In genomic region chr13:111390522-111391270, GRCh38 we compare ENCODE assay signal across 18 cellular contexts.
"Had no signal": no experiment of that assay in that cellular context is flagged by ENCODE, and none has a peak within 500 bp of the region (broad histone marks: within the 10 kb centered on the region; RNA-seq: fewer than 3 reads in every experiment).

No MANE protein-coding gene starts in this region.

- H3K27me3 Mint-ChIP-seq: progenitor cell of endocrine pancreas had no signal

- H3K27ac Mint-ChIP-seq: activated naive CD4-positive, alpha-beta T cell treated with anti-CD3 and anti-CD28 coated beads, Interleukin-2, amount 50 U/mL, for 72 hours; memory B cell; nephron progenitor cell; progenitor cell of endocrine pancreas; WTC11 had no signal

- H3K36me3 Mint-ChIP-seq: activated naive CD4-positive, alpha-beta T cell treated with anti-CD3 and anti-CD28 coated beads, Interleukin-2, amount 50 U/mL, for 72 hours; memory B cell; WTC11 had no signal

- H3K36me3 ChIP-seq: breast epithelium, esophagus squamous epithelium, gastrocnemius medialis, tibial nerve had no signal

- H3K4me1 ChIP-seq: breast epithelium, esophagus squamous epithelium, gastrocnemius medialis, tibial nerve had no signal

- H3K27ac ChIP-seq: breast epithelium, dorsolateral prefrontal cortex, esophagus squamous epithelium, gastrocnemius medialis, tibial nerve had no signal

- H3K9me3 Mint-ChIP-seq: central memory CD8-positive, alpha-beta T cell had no signal

- ATAC-seq: activated naive CD4-positive, alpha-beta T cell treated with anti-CD3 and anti-CD28 coated beads, Interleukin-2, amount 50 U/mL, for 72 hours; gastrocnemius medialis; stimulated activated naive CD8-positive, alpha-beta T cell treated with anti-CD3 and anti-CD28 coated beads, Interleukin-15, Interleukin-2, amounts not matched to agents 100 U/mL and 50 U/mL, for 24 hours; WTC11 had no signal

- H3K9me3 ChIP-seq: breast epithelium, esophagus squamous epithelium, gastrocnemius medialis, tibial nerve had no signal

- H3K4me1 Mint-ChIP-seq: central memory CD8-positive, alpha-beta T cell; memory B cell; WTC11 had no signal

- H3K27me3 ChIP-seq: gastrocnemius medialis, tibial nerve had no signal

- DNase-seq: activated CD4-positive, alpha-beta T cell treated with anti-CD3 and anti-CD28 coated beads, Interleukin-2, amount 50 U/mL, for 4 hours; esophagus squamous epithelium; gastrocnemius medialis; hypothalamus; nephron progenitor cell; stimulated activated CD4-positive, alpha-beta T cell treated with anti-CD3 and anti-CD28 coated beads, Interleukin-12 subunit alpha, Interleukin-12 subunit beta, amount 100 ng/mL, for 4 hours; stimulated activated CD4-positive, alpha-beta T cell treated with anti-CD3 and anti-CD28 coated beads, Interleukin-4, amount 100 ng/mL, for 4 hours; stimulated activated naive CD8-positive, alpha-beta T cell treated with anti-CD3 and anti-CD28 coated beads, Interleukin-15, Interleukin-2, amounts not matched to agents 100 U/mL and 50 U/mL, for 24 hours; substantia nigra; T1000 had no signal

- H3K4me3 ChIP-seq: breast epithelium, dorsolateral prefrontal cortex, esophagus squamous epithelium, gastrocnemius medialis, tibial nerve had no signal

- H3K4me3 Mint-ChIP-seq: central memory CD8-positive, alpha-beta T cell; memory B cell; nephron progenitor cell; WTC11 had no signal
